10 cellular contexts compared by ENCODE assay signal in the genomic region with DNA sequence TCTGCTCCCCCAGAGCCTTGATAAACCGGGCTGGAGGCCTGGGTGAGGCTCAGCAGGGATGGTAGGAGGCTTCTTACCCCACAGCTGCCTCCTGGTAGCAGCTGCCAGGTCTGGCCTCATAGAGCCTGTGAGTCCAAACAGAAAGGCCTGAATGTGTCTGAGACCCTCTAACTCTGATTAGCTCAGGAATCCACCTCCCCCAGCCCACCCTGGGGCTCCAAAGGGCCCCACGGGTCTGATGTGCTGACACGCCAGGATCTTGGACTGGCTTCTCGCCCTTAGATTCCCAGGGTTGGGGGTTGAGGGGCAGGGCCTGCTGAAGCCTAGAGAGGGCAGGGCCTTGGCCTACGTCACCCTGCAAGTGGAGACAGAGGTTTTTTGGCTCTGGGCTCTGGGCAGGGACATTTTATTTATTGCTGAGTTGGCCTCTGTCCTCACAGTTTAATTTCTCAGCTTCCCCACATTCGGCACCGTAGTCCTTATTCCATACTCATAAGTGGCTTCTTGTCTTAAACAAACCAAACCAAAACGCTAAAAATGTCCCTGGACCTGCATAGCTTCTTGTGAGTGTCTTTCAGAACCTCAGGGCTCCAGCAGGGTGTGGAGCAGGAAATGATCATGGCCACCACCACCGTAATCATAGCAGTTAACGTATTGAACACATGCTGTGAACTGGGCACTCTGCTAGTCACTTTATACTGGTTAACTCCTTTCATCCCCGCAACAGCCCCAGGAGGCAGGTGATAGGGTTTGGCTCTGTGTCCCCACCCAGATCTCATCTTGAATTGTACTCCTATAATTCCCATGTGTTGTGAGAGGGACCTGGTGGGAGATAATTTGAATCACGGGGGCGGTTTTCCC. TPM values are rescaled to one million over a fixed set of nuclear protein-coding genes. Genes with fewer than 3 reads are reported as not detected.
A peak's percentile ranks its signal among the peaks of the same experiment; 100 is the strongest.
DNase-seq lines count a peak whose midpoint lies in the region; ATAC-seq, FAIRE-seq and TF ChIP-seq lines count a peak whose summit lies in the region.
"Had no signal": no experiment of that assay in that cellular context is flagged by ENCODE, and none has a peak within 500 bp of the region (broad histone marks: within the 10 kb centered on the region; RNA-seq: fewer than 3 reads in every experiment).

No MANE protein-coding gene starts in this region.

- peak in 2 of 6 experiments; percentile 15 to 25 for TF ChIP-seq CTCF in Peyer's patch (IDR thresholded peaks at IDR 0.05)
- TF ChIP-seq CTCF in endothelial cell of umbilical vein (IDR thresholded peaks at IDR 0.05; ENCODE audit: extremely low read depth in 1 of 2, insufficient read depth in 1 of 2, low read depth in 1 of 2, low read length in 2 of 2), result no peak
- TF ChIP-seq CTCF in mucosa of descending colon (IDR thresholded peaks at IDR 0.05), result no peak
- no peak for TF ChIP-seq CTCF in thyroid gland (IDR thresholded peaks at IDR 0.05)

- no peak overlapping the region for H3K4me2 ChIP-seq in endothelial cell of umbilical vein (ENCODE audit: insufficient read depth, low read length)

- peak in 2 of 3 donors; percentile 70 to 73 for DNase-seq in Peyer's patch
- no peak for DNase-seq in endothelial cell of umbilical vein (ENCODE audit: low read depth, low spot score)
- DNase-seq in mucosa of descending colon, result peak; percentile 66 to 70 (median 67)
- peak; percentile 83 to 85 for DNase-seq in thyroid gland
- DNase-seq in head of caudate nucleus, result no peak
- DNase-seq: activated T-cell treated with anti-CD3 and anti-CD28 coated beads, Interleukin-2, amount 50 U/mL, for 48 hours had no signal

- peak overlapping the region; percentile 42 for H2AFZ ChIP-seq in endothelial cell of umbilical vein (ENCODE audit: low read depth, low read length)

- dilution Hi-C loops in endothelial cell of umbilical vein (cut with MboI; ENCODE audit: extremely low pct_ligation_motif_present, low sequenced_read_pairs), result no loop called here

- whole genome bisulfite sequencing in thyroid gland, 2 donors, result 31 to 32% methylated on average over 10 of the region's 13 CpGs

- H4K20me1 ChIP-seq in endothelial cell of umbilical vein (replicated peaks; ENCODE audit: control insufficient read depth, extremely low read depth, insufficient read depth, low read length), result no peaks in the 10 kb centered on the region

- no peak overlapping the region for H3K4me3 ChIP-seq in Peyer's patch
- no peak overlapping the region for H3K4me3 ChIP-seq in endothelial cell of umbilical vein (replicated peaks in 1 of 3; ENCODE audit: insufficient read depth in 1 of 3, low read depth in 1 of 3, low read length in 3 of 3)
- H3K4me3 ChIP-seq in mucosa of descending colon, result no peak overlapping the region
- H3K4me3 ChIP-seq in thyroid gland (replicated peaks in 1 of 3), result no peak overlapping the region

- CTCF ChIA-PET in endothelial cell of umbilical vein (lab: Charles Lee), result interaction anchor here (1.0 to 1.8 kb wide), 3 partner anchors 12 to 73 kb away, joined by 3 to 5 read pairs (median 5); no protein-coding TSS in a partner anchor

- POLR2A ChIA-PET in endothelial cell of umbilical vein (lab: Charles Lee), result no interaction called here

- H3K9me1 ChIP-seq in endothelial cell of umbilical vein (replicated peaks; ENCODE audit: control insufficient read depth, extremely low read depth, insufficient read depth, low read length), result no peaks in the 10 kb centered on the region

- ATAC-seq in mucosa of descending colon (peak; percentile 80), GM21423 (IDR thresholded peaks at IDR 0.05; ENCODE audit: unreplicated experiment) (no peak), HG02970 (IDR thresholded peaks at IDR 0.05; ENCODE audit: low FRiP score, unreplicated experiment) (no peak)

- H3K79me2 ChIP-seq in endothelial cell of umbilical vein (ENCODE audit: control insufficient read depth, insufficient read depth, low read length), result peaks cover 36% of the 10 kb centered on the region

- TF ChIP-seq POLR2A in Peyer's patch (IDR thresholded peaks at IDR 0.05) (peak in 1 of 2 donors; percentile 10), endothelial cell of umbilical vein (IDR thresholded peaks at IDR 0.05; ENCODE audit: low read depth, low read length) (no peak), thyroid gland (IDR thresholded peaks at IDR 0.05) (peak in 1 of 2 donors; percentile 41)

- no peak overlapping the region for H3K9ac ChIP-seq in endothelial cell of umbilical vein (replicated peaks; ENCODE audit: extremely low read depth, insufficient read depth, low read length)

- intact Hi-C loops in endothelial cell of umbilical vein (cut with micrococcal nuclease), result no loop called here
- intact Hi-C loops in mucosa of descending colon (cut with DNase I, micrococcal nuclease), result no loop called here
- intact Hi-C loops in thyroid gland (cut with DNase I), result no loop called here
- intact Hi-C loops in head of caudate nucleus (cut with DNase I), result no loop called here

- H3K27me3 ChIP-seq in Peyer's patch (no peaks in the 10 kb centered on the region), endothelial cell of umbilical vein (ENCODE audit: control insufficient read depth in 2 of 2, insufficient read depth in 2 of 2, low read length in 2 of 2) (no peaks in the 10 kb centered on the region), thyroid gland (no peaks in the 10 kb centered on the region)

- BruUV-seq in endothelial cell of umbilical vein (replicated peaks; lab: Mats Ljungman, UMichigan), result no TSS peak

- H3K36me3 ChIP-seq in Peyer's patch (no peaks in the 10 kb centered on the region), endothelial cell of umbilical vein (ENCODE audit: control insufficient read depth in 2 of 2, extremely low read depth in 1 of 2, insufficient read depth in 2 of 2, low read length in 2 of 2) (peaks cover 0 to 1% of the 10 kb centered on the region in 2 experiments), mucosa of descending colon (ENCODE audit: low read depth) (no peaks in the 10 kb centered on the region), thyroid gland (no peaks in the 10 kb centered on the region)

- H3K9me3 ChIP-seq in Peyer's patch, result no peaks in the 10 kb centered on the region
- H3K9me3 ChIP-seq in endothelial cell of umbilical vein (replicated peaks; ENCODE audit: control insufficient read depth, insufficient read depth, low read length), result no peaks in the 10 kb centered on the region
- H3K9me3 ChIP-seq in mucosa of descending colon, result no peaks in the 10 kb centered on the region
- no peaks in the 10 kb centered on the region for H3K9me3 ChIP-seq in thyroid gland

- H3K4me1 ChIP-seq in Peyer's patch, result peaks cover 0 to 55% (median 6%) of the 10 kb centered on the region in 4 donors
- H3K4me1 ChIP-seq in endothelial cell of umbilical vein (ENCODE audit: control insufficient read depth, extremely low read depth, insufficient read depth, low read length), result peaks cover 23% of the 10 kb centered on the region
- H3K4me1 ChIP-seq in mucosa of descending colon (ENCODE audit: low read depth), result peaks cover 48% of the 10 kb centered on the region
- peaks cover 48 to 67% of the 10 kb centered on the region in 2 donors for H3K4me1 ChIP-seq in thyroid gland

- peak overlapping the region; percentile 31 to 90 (median 83) for H3K27ac ChIP-seq in Peyer's patch
- peak overlapping the region; percentile 15 for H3K27ac ChIP-seq in endothelial cell of umbilical vein (ENCODE audit: insufficient read depth, low read depth, low read length)
- H3K27ac ChIP-seq in thyroid gland, result peak overlapping the region; percentile 81 to 94 (median 94)

- FAIRE-seq in endothelial cell of umbilical vein (lab: Jason Lieb, UNC), result peak; percentile 59
- FAIRE-seq: G401.6 had no signal

TF ChIP-seq in endothelial cell of umbilical vein, 7 proteins besides CTCF, POLR2A, EP300 and RAD21:
- no peak for TF ChIP-seq GATA2 (IDR thresholded peaks at IDR 0.05; ENCODE audit: insufficient read depth, insufficient read length, low read depth, low read length)
- no peak for TF ChIP-seq FOS (IDR thresholded peaks at IDR 0.05; ENCODE audit: borderline replicate concordance, insufficient read depth, low read length)
- no peak for TF ChIP-seq MAX (IDR thresholded peaks at IDR 0.05; ENCODE audit: insufficient read depth, insufficient read length)
- TF ChIP-seq EZH2 (IDR thresholded peaks at IDR 0.05; ENCODE audit: borderline replicate concordance, low read depth, low read length, severe bottlenecking), result no peak
- TF ChIP-seq MYC (IDR thresholded peaks at IDR 0.05; ENCODE audit: low read depth, low read length), result no peak
- no peak for TF ChIP-seq JUN (IDR thresholded peaks at IDR 0.05; ENCODE audit: borderline replicate concordance, insufficient read depth, insufficient read length, low read depth)
- TF ChIP-seq POLR2AphosphoS5 (IDR thresholded peaks at IDR 0.05; ENCODE audit: insufficient read depth, low read depth, low read length), result no peak
TF ChIP-seq in endothelial cell of umbilical vein: peak in this region for 0.

RNA-seq across cellular contexts. Expression of gene KIAA1671, which starts 25.1 kb away (rescaled TPM):
- total RNA-seq in Peyer's patch, result 100 to 1,000 TPM in 3 of 4 donors, 10 to 100 TPM in 1; 41.3 to 149 (median 113) TPM
- total RNA-seq in endothelial cell of umbilical vein, result 78.9 and 85.1 TPM in 2 replicates
- 18.9 and 23.1 TPM in 2 replicates for polyA plus RNA-seq in endothelial cell of umbilical vein
- 21.8 and 22.1 TPM in 2 replicates for polyA plus RNA-seq in endothelial cell of umbilical vein (2011; cell fraction: cytosol; rRNA removed)
- polyA plus RNA-seq in endothelial cell of umbilical vein (2011; cell fraction: nucleus; rRNA removed), result 38.5 and 45.9 TPM in 2 replicates
- 17.4 and 19.8 TPM in 2 replicates for polyA plus RNA-seq in endothelial cell of umbilical vein (2012)
- 59.2 and 71.7 TPM in 2 replicates for polyA minus RNA-seq in endothelial cell of umbilical vein
- polyA minus RNA-seq in endothelial cell of umbilical vein (2011; cell fraction: cytosol; rRNA and poly(A)+ RNA removed), result 10.0 TPM
- polyA minus RNA-seq in endothelial cell of umbilical vein (2011; cell fraction: nucleus; rRNA and poly(A)+ RNA removed), result 70.1 and 79.2 TPM in 2 replicates
- total RNA-seq in mucosa of descending colon, result 100 to 1,000 TPM in 1 of 3 donors, 10 to 100 TPM in 2; 71.3 to 131 (median 88.9) TPM
- total RNA-seq in thyroid gland, result 100 to 1,000 TPM in 1 of 4 donors, 10 to 100 TPM in 3; 63.2 to 111 (median 79.7) TPM

RNA-seq across cellular contexts. Expression of gene LHFPL7, which starts 31.1 kb away (rescaled TPM):
- total RNA-seq in Peyer's patch, result not detected
- total RNA-seq in endothelial cell of umbilical vein, result not detected in 2 replicates
- polyA plus RNA-seq in endothelial cell of umbilical vein, result not detected in 2 replicates
- not detected in 2 replicates for polyA plus RNA-seq in endothelial cell of umbilical vein (2011; cell fraction: cytosol; rRNA removed)
- not detected in 2 replicates for polyA plus RNA-seq in endothelial cell of umbilical vein (2011; cell fraction: nucleus; rRNA removed)
- polyA plus RNA-seq in endothelial cell of umbilical vein (2012), result not detected in 2 replicates
- not detected in 2 replicates for polyA minus RNA-seq in endothelial cell of umbilical vein
- polyA minus RNA-seq in endothelial cell of umbilical vein (2011; cell fraction: cytosol; rRNA and poly(A)+ RNA removed), result not detected
- not detected in 2 replicates for polyA minus RNA-seq in endothelial cell of umbilical vein (2011; cell fraction: nucleus; rRNA and poly(A)+ RNA removed)
- under 1 TPM in 1 of 3 donors, not detected in 2; 0.34 TPM for total RNA-seq in mucosa of descending colon
- not detected for total RNA-seq in thyroid gland
- total RNA-seq: subcutaneous adipose tissue had no signal

Comparison
In these comparisons a context has a peak if more than half of its experiments do, and no peak if none do; other contexts are left out.
1. DNase-seq: peak in Peyer's patch (2 of 3), mucosa of descending colon (3 of 3) and thyroid gland (2 of 2); none in endothelial cell of umbilical vein (single experiment) and head of caudate nucleus (0 of 42).
2. H3K27ac ChIP-seq: peak in every context shown above with its lines; median percentile 94 in thyroid gland; 83 in Peyer's patch; 15 in endothelial cell of umbilical vein.